In the genomic region with DNA sequence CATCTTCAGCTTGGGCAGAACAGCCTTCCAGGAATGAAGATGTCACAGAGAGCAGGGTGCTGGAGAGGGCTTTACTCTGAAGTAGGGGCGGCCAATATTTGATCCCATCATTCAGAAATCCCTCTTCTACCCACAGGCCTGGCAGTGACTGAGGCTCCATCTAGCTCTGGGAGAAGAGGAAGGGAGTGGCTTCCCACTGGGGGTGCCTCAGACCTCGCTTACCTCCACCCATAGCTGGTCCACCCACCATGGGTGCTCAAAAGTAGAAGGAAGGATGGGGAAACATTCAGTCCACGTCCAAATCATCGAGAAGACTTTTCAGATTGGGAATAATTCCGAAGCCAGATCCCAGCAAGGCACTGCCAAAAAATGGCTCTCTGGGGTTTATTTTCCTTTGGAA, we compare ENCODE assay signal across 1 cellular context.
TF ChIP-seq lines count a peak whose summit lies in the region.

No MANE protein-coding gene starts in this region.

TF ChIP-seq in endothelial cell of umbilical vein, 7 proteins besides CTCF, POLR2A, EP300 and RAD21:
- TF ChIP-seq, protein P1, sequence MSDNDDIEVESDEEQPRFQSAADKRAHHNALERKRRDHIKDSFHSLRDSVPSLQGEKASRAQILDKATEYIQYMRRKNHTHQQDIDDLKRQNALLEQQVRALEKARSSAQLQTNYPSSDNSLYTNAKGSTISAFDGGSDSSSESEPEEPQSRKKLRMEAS (IDR thresholded peaks at IDR 0.05; ENCODE audit: insufficient read depth, insufficient read length): no peak
- TF ChIP-seq GATA2 (IDR thresholded peaks at IDR 0.05; ENCODE audit: insufficient read depth, insufficient read length, low read depth, low read length): no peak
- TF ChIP-seq FOS (IDR thresholded peaks at IDR 0.05; ENCODE audit: borderline replicate concordance, insufficient read depth, low read length): no peak
- TF ChIP-seq POLR2AphosphoS5 (IDR thresholded peaks at IDR 0.05; ENCODE audit: insufficient read depth, low read depth, low read length): no peak
- TF ChIP-seq JUN (IDR thresholded peaks at IDR 0.05; ENCODE audit: borderline replicate concordance, insufficient read depth, insufficient read length, low read depth): no peak
TF ChIP-seq in endothelial cell of umbilical vein: peak in this region for 0.
